ENCODE assay signal across 23 cellular contexts in the genomic region with DNA sequence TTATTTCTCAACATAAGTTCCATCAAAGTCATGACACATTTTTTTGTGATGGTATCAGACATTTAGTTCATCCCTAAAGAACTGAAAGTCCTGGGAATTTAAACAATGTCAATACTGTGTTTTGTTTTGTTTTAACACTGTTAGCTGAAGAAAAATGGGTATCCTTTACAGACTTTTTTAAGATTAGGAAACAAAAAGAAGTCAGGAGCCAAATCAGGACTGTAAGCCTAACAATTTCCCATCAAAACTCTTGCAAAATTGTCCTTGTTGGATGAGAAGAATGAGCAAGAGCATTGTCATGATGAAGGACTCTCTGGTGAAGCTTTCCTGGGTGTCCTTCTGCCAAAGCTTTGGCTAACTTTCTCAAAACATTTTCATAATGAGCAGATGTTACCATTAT.
"Had no signal": no experiment of that assay in that cellular context is flagged by ENCODE, and none has a peak within 500 bp of the region (broad histone marks: within the 10 kb centered on the region; RNA-seq: fewer than 3 reads in every experiment).

No MANE protein-coding gene starts in this region.

- H3K4me1 ChIP-seq: esophagus squamous epithelium, gastrocnemius medialis, parathyroid adenoma, right atrium auricular region, stomach, testis, tibial artery had no signal

- H3K36me3 ChIP-seq: esophagus squamous epithelium, gastrocnemius medialis, neural progenitor cell, right atrium auricular region, stomach, tibial artery had no signal

- ATAC-seq: effector memory CD8-positive, alpha-beta T cell; gastrocnemius medialis; left lobe of liver; mucosa of descending colon; sciatic nerve; stimulated activated effector memory CD8-positive, alpha-beta T cell treated with anti-CD3 and anti-CD28 coated beads, Interleukin-12 subunit alpha, Interleukin-12 subunit beta, amount 100 ng/mL, for 72 hours had no signal

- H3K9me3 ChIP-seq: esophagus squamous epithelium, gastrocnemius medialis, mucosa of descending colon, right atrium auricular region, stomach, testis, tibial artery had no signal

- H3K27me3 ChIP-seq: esophagus squamous epithelium, gastrocnemius medialis, neural progenitor cell, right atrium auricular region, stomach, testis, tibial artery had no signal

- H3K4me3 ChIP-seq: esophagus squamous epithelium, gastrocnemius medialis, mucosa of descending colon, neural progenitor cell, right atrium auricular region, stomach, testis, tibial artery had no signal

- H3K27ac ChIP-seq: esophagus squamous epithelium, gastrocnemius medialis, neural progenitor cell, parathyroid adenoma, right atrium auricular region, stomach, testis, tibial artery had no signal

- DNase-seq: cerebellar nuclear complex; cortex of kidney; effector memory CD8-positive, alpha-beta T cell; erythroblast; esophagus squamous epithelium; gastrocnemius medialis; head of caudate nucleus; kidney; mesenchymal stem cell; mucosa of descending colon; naive B cell; stimulated activated CD4-positive, alpha-beta T cell treated with anti-CD3 and anti-CD28 coated beads, Interleukin-2, amount 100 ng/mL, for 24 hours; stimulated activated CD4-positive, alpha-beta T cell treated with anti-CD3 and anti-CD28 coated beads, Interleukin-4, amount 100 ng/mL, for 24 hours; stimulated activated naive CD4-positive, alpha-beta T cell treated with Interleukin-2 at 50 U/mL for 16 hours; stomach; testis; tibial artery had no signal
